In the genomic region with DNA sequence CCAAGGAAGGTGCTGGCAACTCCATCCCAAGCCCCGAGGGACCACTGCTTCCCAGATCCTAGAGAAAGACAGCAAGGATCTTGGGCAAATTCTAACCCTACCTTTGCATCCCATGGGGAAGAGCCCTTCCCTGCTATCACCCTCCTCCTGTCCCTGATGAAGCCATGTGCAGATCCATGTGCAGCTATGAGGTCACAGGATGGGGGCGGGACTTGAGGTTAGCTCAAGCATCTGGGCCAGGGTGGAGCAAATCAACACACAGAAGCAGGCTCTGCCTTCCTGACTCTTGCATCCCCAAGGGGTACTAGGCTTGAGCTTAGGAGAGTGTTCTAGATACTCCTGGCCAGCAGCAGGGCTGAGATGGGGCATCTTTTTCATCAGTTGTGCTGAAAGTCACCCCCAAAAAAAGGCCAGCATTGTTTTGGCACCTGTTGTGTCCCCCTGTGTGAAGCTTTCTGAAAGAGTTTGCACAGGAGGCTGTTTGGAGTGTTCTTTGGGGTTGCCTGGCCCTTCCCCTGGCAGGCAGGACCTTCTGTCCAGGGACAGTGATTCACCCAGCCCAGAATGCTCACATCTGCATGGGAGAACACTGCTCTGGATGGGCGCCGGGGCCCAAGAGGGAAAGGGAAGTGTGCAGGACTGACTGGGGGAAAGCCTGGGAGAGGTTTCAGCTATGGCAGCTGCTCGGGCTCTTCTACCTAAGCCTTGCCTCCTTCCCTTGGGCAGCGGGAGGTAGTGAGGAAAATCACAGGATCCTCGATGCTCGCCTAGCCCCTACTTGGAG, we compare ENCODE assay signal across 10 cellular contexts. TPM values are rescaled to one million over a fixed set of nuclear protein-coding genes. Genes with fewer than 3 reads are reported as not detected.
DNase-seq lines count a peak whose midpoint lies in the region; ATAC-seq, FAIRE-seq and TF ChIP-seq lines count a peak whose summit lies in the region.
"Had no signal": no experiment of that assay in that cellular context is flagged by ENCODE, and none has a peak within 500 bp of the region (broad histone marks: within the 10 kb centered on the region; RNA-seq: fewer than 3 reads in every experiment).

No MANE protein-coding gene starts in this region.

- H3K4me3 ChIP-seq in astrocyte of the spinal cord (ENCODE audit: low read depth, low read length), result no peak overlapping the region
- no peak overlapping the region for H3K4me3 ChIP-seq in mucosa of descending colon
- H3K4me3 ChIP-seq: right lobe of liver, SK-N-MC had no signal

- intact Hi-C loops in mucosa of descending colon (cut with DNase I, micrococcal nuclease), result no loop called here

- TF ChIP-seq CTCF in astrocyte of the spinal cord (IDR thresholded peaks at IDR 0.05; ENCODE audit: low read depth, low read length) (no peak), mucosa of descending colon (IDR thresholded peaks at IDR 0.05) (no peak)

- TF ChIP-seq POLR2A in H54 (IDR thresholded peaks at IDR 0.05; ENCODE audit: low read depth, low read length), result no peak

- no peak for FAIRE-seq in H54 (lab: Jason Lieb, UNC)
- no peak for FAIRE-seq in HTR-8/SVneo (lab: Jason Lieb, UNC)

- no peaks in the 10 kb centered on the region for H3K9me3 ChIP-seq in mucosa of descending colon
- H3K9me3 ChIP-seq: right lobe of liver had no signal

- in situ Hi-C loops in astrocyte of the spinal cord (cut with HindIII; ENCODE audit: low sequenced_read_pairs), result no loop called here

- no peaks in the 10 kb centered on the region for H3K36me3 ChIP-seq in mucosa of descending colon (ENCODE audit: low read depth)
- H3K36me3 ChIP-seq: right lobe of liver had no signal

- ATAC-seq in mucosa of descending colon (peak; percentile 27), GM21717 (IDR thresholded peaks at IDR 0.05; ENCODE audit: unreplicated experiment) (no peak)

- DNase-seq in H54 (ENCODE audit: insufficient read length, low spot score), result peak; percentile 23
- DNase-seq in T follicular helper cell (ENCODE audit: low read depth), result peak; percentile 70
- DNase-seq in astrocyte of the spinal cord (ENCODE audit: low read depth, low spot score), result peak; percentile 79
- peak; percentile 62 to 83 (median 68) for DNase-seq in mucosa of descending colon
- DNase-seq in ureter (ENCODE audit: low spot score), result peak; percentile 78
- DNase-seq in NCI-H146 (lab: John Stamatoyannopoulos, UW), result no peak
- no peak for DNase-seq in HTR-8/SVneo (ENCODE audit: insufficient read length, low spot score)
- DNase-seq: right lobe of liver had no signal

- peaks cover 9% of the 10 kb centered on the region for H3K4me1 ChIP-seq in mucosa of descending colon (ENCODE audit: low read depth)

RNA-seq across cellular contexts. Expression of a gene that starts 50.8 kb away (rescaled TPM):
- 10 to 100 TPM; 10.5 to 18.0 (median 16.2) TPM for total RNA-seq in mucosa of descending colon
- total RNA-seq in ureter, result 40.8 TPM

Comparison
In these comparisons a context has a peak if more than half of its experiments do, and no peak if none do; other contexts are left out.
1. DNase-seq: peak in H54 (single experiment), T follicular helper cell (single experiment), astrocyte of the spinal cord (single experiment), mucosa of descending colon (3 of 3) and ureter (single experiment); none in NCI-H146 (single experiment) and HTR-8/SVneo (single experiment).